Comparison of ENCODE assay signal across 13 cellular contexts in genomic region chr1:232372431-232373225, GRCh38.
DNase-seq lines count a peak whose midpoint lies in the region; ATAC-seq and TF ChIP-seq lines count a peak whose summit lies in the region.
"Had no signal": no experiment of that assay in that cellular context is flagged by ENCODE, and none has a peak within 500 bp of the region (broad histone marks: within the 10 kb centered on the region; RNA-seq: fewer than 3 reads in every experiment).

No MANE protein-coding gene starts in this region.

- H3K27ac ChIP-seq in gastroesophageal sphincter (no peak overlapping the region), smooth muscle cell (ENCODE audit: low read depth) (peak overlapping the region; percentile 76), esophagus squamous epithelium (no peak overlapping the region)
- H3K27ac ChIP-seq: HL-60 had no signal

- ATAC-seq in gastroesophageal sphincter (peak; percentile 17), esophagus mucosa (no peak)

- intact Hi-C loops in esophagus squamous epithelium (cut with DNase I): no loop called here

- peaks cover 3% of the 10 kb centered on the region for H3F3A ChIP-seq in smooth muscle cell (ENCODE audit: low read depth)

- H2AFZ ChIP-seq in smooth muscle cell (ENCODE audit: low read depth): peak overlapping the region; percentile 44

- 67 to 76% methylated on average over 2 to 6 of the region's 24 CpGs for WGBS in gastroesophageal sphincter (ENCODE audit: low coverage in 1 of 2), 2 donors
- 74% methylated on average over 24 of the region's 24 CpGs for WGBS in smooth muscle cell (ENCODE audit: low lambda C conversion rate)
- 84 to 86% methylated on average over 13 to 20 of the region's 24 CpGs for WGBS in esophagus squamous epithelium, 2 donors

- no peaks in the 10 kb centered on the region for H3K36me3 ChIP-seq in gastroesophageal sphincter
- no peaks in the 10 kb centered on the region for H3K36me3 ChIP-seq in smooth muscle cell (ENCODE audit: low read depth)
- H3K36me3 ChIP-seq in esophagus squamous epithelium: no peaks in the 10 kb centered on the region
- H3K36me3 ChIP-seq: HAP-1 had no signal

- H3K27me3 ChIP-seq in gastroesophageal sphincter: no peaks in the 10 kb centered on the region
- no peaks in the 10 kb centered on the region for H3K27me3 ChIP-seq in smooth muscle cell (ENCODE audit: low read depth)
- no peaks in the 10 kb centered on the region for H3K27me3 ChIP-seq in esophagus squamous epithelium

- H3K4me3 ChIP-seq in gastroesophageal sphincter: no peak overlapping the region
- H3K4me3 ChIP-seq in smooth muscle cell: no peak overlapping the region
- H3K4me3 ChIP-seq in esophagus squamous epithelium: no peak overlapping the region
- H3K4me3 ChIP-seq: HAP-1 had no signal

- TF ChIP-seq POLR2A in gastroesophageal sphincter (IDR thresholded peaks at IDR 0.05) (no peak), esophagus squamous epithelium (IDR thresholded peaks at IDR 0.05) (no peak)

- DNase-seq in HT1080 (ENCODE audit: low read depth): peak; percentile 23
- DNase-seq in SK-MEL-5 (ENCODE audit: low read depth, low spot score): peak; percentile 58
- DNase-seq in smooth muscle cell (lab: John Stamatoyannopoulos, UW; ENCODE audit: unreplicated experiment): no peak
- no peak for DNase-seq in NCI-H510A (lab: John Stamatoyannopoulos, UW)
- DNase-seq in esophagus squamous epithelium (lab: John Stamatoyannopoulos, UW): no peak
- DNase-seq: C1 segment of cervical spinal cord; Calu3; CD4-positive, alpha-beta T cell; DMS 273 treated with DMSO at 0.1 percent for 48 hours had no signal

- TF ChIP-seq EP300 in gastroesophageal sphincter (IDR thresholded peaks at IDR 0.05): no peak

- no peaks in the 10 kb centered on the region for H3K79me2 ChIP-seq in smooth muscle cell (ENCODE audit: low read depth)

- no peak for TF ChIP-seq CTCF in gastroesophageal sphincter (IDR thresholded peaks at IDR 0.05)
- TF ChIP-seq CTCF in smooth muscle cell (IDR thresholded peaks at IDR 0.05; ENCODE audit: borderline replicate concordance, insufficient read depth, poor library complexity, severe bottlenecking): no peak
- no peak for TF ChIP-seq CTCF in esophagus squamous epithelium (IDR thresholded peaks at IDR 0.05)

- H3K4me2 ChIP-seq in smooth muscle cell: peak overlapping the region; percentile 46

- H4K20me1 ChIP-seq in smooth muscle cell (ENCODE audit: low read depth): no peaks in the 10 kb centered on the region

- in situ Hi-C loops in SK-MEL-5 (cut with HindIII; ENCODE audit: low pct_unique_long_range_greater_than_20kb, low sequenced_read_pairs): no loop called here

- H3K9me3 ChIP-seq in gastroesophageal sphincter (no peaks in the 10 kb centered on the region), smooth muscle cell (replicated peaks; ENCODE audit: low read depth) (no peaks in the 10 kb centered on the region), esophagus squamous epithelium (no peaks in the 10 kb centered on the region)
- H3K9me3 ChIP-seq: HAP-1 had no signal

- H3K9ac ChIP-seq in smooth muscle cell (ENCODE audit: low read depth): no peak overlapping the region

- H3K4me1 ChIP-seq in gastroesophageal sphincter: peaks cover 0 to 7% (median 0%) of the 10 kb centered on the region in 3 donors
- H3K4me1 ChIP-seq in smooth muscle cell (ENCODE audit: low read depth): no peaks in the 10 kb centered on the region
- H3K4me1 ChIP-seq in esophagus squamous epithelium: peaks cover 0 to 18% (median 12%) of the 10 kb centered on the region in 3 donors

Comparison
In these comparisons a context has a peak if more than half of its experiments do, and no peak if none do; other contexts are left out.
1. DNase-seq: peak in HT1080 (single experiment) and SK-MEL-5 (single experiment); none in smooth muscle cell (single experiment), NCI-H510A (single experiment) and esophagus squamous epithelium (single experiment).